Comparison of ENCODE assay signal across 8 cellular contexts in the genomic region with DNA sequence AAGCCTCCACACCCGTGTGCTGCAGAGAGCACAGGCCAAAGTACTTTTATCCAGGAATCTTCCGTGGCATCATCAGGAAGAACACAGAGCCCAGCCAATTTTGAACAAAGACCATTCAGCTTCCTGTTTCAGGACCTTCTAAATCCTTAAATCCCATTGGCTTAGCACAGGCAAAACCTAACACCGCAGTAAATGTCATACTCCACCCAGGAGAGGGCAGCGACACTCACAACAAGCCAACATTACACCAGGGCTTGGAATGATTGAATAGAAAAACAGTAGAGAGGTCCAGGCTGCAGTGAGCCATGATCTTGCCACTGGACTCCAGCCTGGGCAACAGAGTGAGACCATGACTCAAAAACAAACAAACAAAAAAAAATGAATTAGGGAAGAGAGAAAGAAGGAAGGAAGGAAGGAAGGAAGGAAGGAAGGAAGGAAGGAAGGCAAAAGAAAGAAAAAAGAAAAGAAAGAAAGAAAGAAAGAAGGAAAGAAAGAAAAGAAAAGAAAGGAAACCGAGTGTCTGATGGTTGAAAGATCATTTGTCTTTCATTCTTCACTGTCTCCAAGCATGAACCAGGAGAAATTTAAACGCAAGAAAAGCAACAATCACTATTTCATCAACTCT.
DNase-seq lines count a peak whose midpoint lies in the region; ATAC-seq, FAIRE-seq and TF ChIP-seq lines count a peak whose summit lies in the region.

No MANE protein-coding gene starts in this region.

- CTCF ChIA-PET in HCT116 (lab: Charles Lee): interaction anchor here (0.6 to 0.9 kb wide), 4 partner anchors 9 to 1288 kb away, joined by 3 to 5 read pairs (median 4); no protein-coding TSS in a partner anchor

- no peak overlapping the region for H3K27ac ChIP-seq in HCT116 (ENCODE audit: low read depth, low read length)
- H3K27ac ChIP-seq in sigmoid colon: no peak overlapping the region

- no peak overlapping the region for H3K27ac Mint-ChIP-seq in HFFc6

- H3K9ac ChIP-seq in HCT116 (ENCODE audit: low read length): no peak overlapping the region

- peak overlapping the region; percentile 72 for H2AFZ ChIP-seq in HCT116 (ENCODE audit: low read depth, low read length, poor library complexity, severe bottlenecking)

- H3K27me3 Mint-ChIP-seq in HFFc6 (ENCODE audit: insufficient read depth): no peaks in the 10 kb centered on the region; the same call in 1 of the 2 replicates

- DNase-seq in D721Med (ENCODE audit: insufficient read length, low spot score) (no peak), HCT116 (ENCODE audit: low read depth, low spot score) (peak; percentile 59), OCI-M1 (lab: John Stamatoyannopoulos, UW) (peak; percentile 78), inferior parietal cortex (ENCODE audit: extremely low spot score) (peak; percentile 29), sigmoid colon (no peak), HFFc6 (no peak)

- H3K4me3 Mint-ChIP-seq in HFFc6: no peak overlapping the region

- H3K9me2 ChIP-seq in HCT116 (ENCODE audit: insufficient read depth): no peaks in the 10 kb centered on the region

- no peaks in the 10 kb centered on the region for H3K36me3 ChIP-seq in HCT116 (ENCODE audit: control insufficient read depth in 1 of 2, insufficient read depth in 2 of 2, low read length in 2 of 2)
- no peaks in the 10 kb centered on the region for H3K36me3 ChIP-seq in sigmoid colon

- intact Hi-C loops in HCT116 (cut with micrococcal nuclease) (no loop called here), sigmoid colon (cut with DNase I) (no loop called here)

- no peak overlapping the region for H3K4me3 ChIP-seq in HCT116 (replicated peaks in 1 of 2; ENCODE audit: low read depth in 1 of 2, low read length in 2 of 2)
- H3K4me3 ChIP-seq in sigmoid colon: no peak overlapping the region

- TF ChIP-seq EP300 in sigmoid colon (IDR thresholded peaks at IDR 0.05): no peak

- peak; percentile 98 for ATAC-seq in HCT116
- no peak for ATAC-seq in GM19463 (IDR thresholded peaks at IDR 0.05; ENCODE audit: unreplicated experiment)
- no peak for ATAC-seq in GM18520 (IDR thresholded peaks at IDR 0.05; ENCODE audit: unreplicated experiment)

- FAIRE-seq in D721Med (lab: Jason Lieb, UNC): no peak

- no TSS peak for BruUV-seq in HCT116 (replicated peaks; lab: Mats Ljungman, UMichigan)

- TF ChIP-seq CTCF in D721Med (IDR thresholded peaks at IDR 0.05; ENCODE audit: insufficient read depth, missing control alignments) (peak; percentile 32), HCT116 (IDR thresholded peaks at IDR 0.05 in 2 of 3, conservative IDR thresholded peaks at IDR 0.05 in 1 of 3; ENCODE audit: borderline replicate concordance in 1 of 3, insufficient read depth in 1 of 3, low read depth in 2 of 3, low read length in 2 of 3) (peak in 2 of 3 experiments; percentile 35 to 41; a peak in 3 of 6 replicates), sigmoid colon (IDR thresholded peaks at IDR 0.05) (no peak), HFFc6 (IDR thresholded peaks at IDR 0.05) (no peak)

- H4K20me1 ChIP-seq in HCT116 (ENCODE audit: insufficient read depth): no peaks in the 10 kb centered on the region

- RAD21 ChIA-PET in HCT116 (lab: Charles Lee; ENCODE audit: low non-redundant PET in 1 of 2, low total read pairs in 2 of 2, uncharacterized antibody in 2 of 2, unreplicated experiment in 2 of 2): no interaction called here

- H3K4me2 ChIP-seq in HCT116 (ENCODE audit: low read length): peak overlapping the region; percentile 41

- WGBS in sigmoid colon, 2 donors: 69 to 82% methylated on average over 6 of the region's 6 CpGs

- no peaks in the 10 kb centered on the region for H3K4me1 Mint-ChIP-seq in HFFc6 (ENCODE audit: low read depth)

- peak; percentile 39 for TF ChIP-seq RAD21 in HCT116 (IDR thresholded peaks at IDR 0.05; ENCODE audit: low read depth)

- H3K36me3 Mint-ChIP-seq in HFFc6 (ENCODE audit: low read depth): no peaks in the 10 kb centered on the region

- POLR2A ChIA-PET in HCT116 (lab: Charles Lee): no interaction called here

- H3K9me3 ChIP-seq in HCT116 (ENCODE audit: control insufficient read depth in 1 of 2, insufficient read depth in 1 of 2, low read depth in 1 of 2, low read length in 2 of 2) (no peaks in the 10 kb centered on the region), sigmoid colon (no peaks in the 10 kb centered on the region)

- TF ChIP-seq POLR2A in HCT116 (IDR thresholded peaks at IDR 0.05; ENCODE audit: borderline replicate concordance, extremely low read depth, insufficient read depth, insufficient read length): no peak
- no peak for TF ChIP-seq POLR2A in sigmoid colon (IDR thresholded peaks at IDR 0.05)

- H3K79me2 ChIP-seq in HCT116 (ENCODE audit: insufficient read depth, low read length): no peaks in the 10 kb centered on the region

- H3K27me3 ChIP-seq in HCT116 (ENCODE audit: insufficient read depth, low read length): no peaks in the 10 kb centered on the region
- peaks cover 0 to 18% (median 4%) of the 10 kb centered on the region in 3 donors for H3K27me3 ChIP-seq in sigmoid colon

- H3K4me1 ChIP-seq in HCT116 (ENCODE audit: control insufficient read depth in 1 of 2, insufficient read depth in 2 of 2, low read length in 2 of 2) (peaks cover 3 to 6% of the 10 kb centered on the region in 2 experiments; a peak in 3 of 4 replicates), sigmoid colon (peaks cover 0 to 6% (median 0%) of the 10 kb centered on the region in 4 donors)

- peaks cover 5% of the 10 kb centered on the region; the same call in 1 of the 2 replicates for H3K9me3 Mint-ChIP-seq in HFFc6

TF ChIP-seq in HCT116, 20 proteins besides CTCF, POLR2A, EP300 and RAD21:
- TF ChIP-seq SP1 (IDR thresholded peaks at IDR 0.05; ENCODE audit: low read depth) (peak; percentile 17; the same call in 1 of the 2 replicates), ELF1 (IDR thresholded peaks at IDR 0.05; ENCODE audit: borderline replicate concordance, low read depth) (peak; percentile 23), CEBPB (IDR thresholded peaks at IDR 0.05; ENCODE audit: low read depth) (no peak)
TF ChIP-seq in HCT116: peak in this region for 2.

Comparison
In these comparisons a context has a peak if more than half of its experiments do, and no peak if none do; other contexts are left out.
1. DNase-seq: peak in HCT116 (single experiment), OCI-M1 (single experiment) and inferior parietal cortex (single experiment); none in D721Med (single experiment), sigmoid colon (single experiment) and HFFc6 (single experiment).
2. CTCF ChIP-seq: peak in D721Med (single experiment) and HCT116 (2 of 3); none in sigmoid colon (0 of 4) and HFFc6 (single experiment).